ENCODE assay signal across 2 cellular contexts in genomic region chr6:7334685-7335084, GRCh38.
A peak's percentile ranks its signal among the peaks of the same experiment; 100 is the strongest.
TF ChIP-seq lines count a peak whose summit lies in the region.

No MANE protein-coding gene starts in this region.

TF ChIP-seq in HepG2, 621 proteins besides CTCF, POLR2A, EP300 and RAD21:
- TF ChIP-seq HMG20A (CRISPR knock-in tag; IDR thresholded peaks at IDR 0.05; ENCODE audit: borderline replicate concordance), result no peak
- peak; percentile 92 for TF ChIP-seq ZNF12 (CRISPR knock-in tag; IDR thresholded peaks at IDR 0.05)

TF ChIP-seq in K562, 482 proteins besides CTCF, POLR2A, EP300 and RAD21:
- TF ChIP-seq GMEB1 (CRISPR knock-in tag; IDR thresholded peaks at IDR 0.05), result no peak
- TF ChIP-seq ZNF12 (CRISPR knock-in tag; IDR thresholded peaks at IDR 0.05), result 0 out of 2 replicates have a peak, but pooled peaks have one; percentile 49
